Comparison of ENCODE assay signal across 13 cellular contexts in the genomic region with DNA sequence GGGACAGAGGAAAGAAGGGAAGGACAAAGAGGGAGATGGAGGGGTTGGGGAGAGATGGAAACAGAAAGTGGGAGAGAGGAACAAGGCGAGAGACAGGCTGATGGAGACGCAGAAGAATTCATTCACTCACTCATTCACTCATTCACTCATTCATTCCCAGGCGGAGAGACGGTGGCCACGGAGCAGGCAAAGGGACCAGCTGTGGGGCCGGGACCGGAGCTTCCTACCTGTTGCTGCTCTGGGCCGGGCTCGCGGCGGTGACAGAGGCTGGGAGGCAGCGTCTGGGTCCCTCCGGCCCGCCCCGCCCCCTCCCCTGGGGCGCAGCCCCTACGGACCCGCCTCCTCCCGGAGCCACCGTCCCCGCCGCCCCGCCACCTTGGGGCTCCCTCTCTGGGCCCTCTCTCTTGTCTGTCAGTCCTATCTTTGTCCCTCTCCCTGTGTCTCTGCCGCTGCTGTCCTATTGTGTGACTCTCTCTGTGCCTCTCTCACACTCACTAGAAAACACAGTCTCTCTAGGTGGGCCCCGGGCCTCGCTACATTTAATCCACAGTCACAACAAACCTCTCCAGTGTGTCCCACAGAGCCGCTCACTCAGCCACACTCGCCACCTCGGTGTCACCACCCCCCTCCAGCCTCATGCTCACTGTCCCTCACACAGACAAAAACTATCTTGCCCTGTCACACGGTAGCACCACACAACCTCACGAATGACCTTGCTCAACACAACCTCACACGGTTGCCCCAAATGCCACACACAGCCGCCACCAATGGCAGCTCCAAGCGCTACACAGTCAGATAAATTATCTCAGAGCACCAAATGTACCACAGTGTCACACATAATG. TPM values are rescaled to one million over a fixed set of nuclear protein-coding genes. Genes with fewer than 3 reads are reported as not detected.
DNase-seq lines count a peak whose midpoint lies in the region; ATAC-seq, FAIRE-seq and TF ChIP-seq lines count a peak whose summit lies in the region.
"Had no signal": no experiment of that assay in that cellular context is flagged by ENCODE, and none has a peak within 500 bp of the region (broad histone marks: within the 10 kb centered on the region; RNA-seq: fewer than 3 reads in every experiment).

A gene (minus strand): TSS at position 283 of the 842 bp plus-strand sequence. CDS start 1,520 bp downstream, outside the sequence.

- no peak within 1 kb of the TSS for H3K27ac Mint-ChIP-seq in CD4-positive, alpha-beta T cell
- no peak within 1 kb of the TSS for H3K27ac Mint-ChIP-seq in activated naive CD8-positive, alpha-beta T cell treated with anti-CD3 and anti-CD28 coated beads for 36 hours
- peak within 1 kb of the TSS in 5 of 9 donors; percentile 48 to 88 (median 84) for H3K27ac Mint-ChIP-seq in naive thymus-derived CD4-positive, alpha-beta T cell

- no peak for ATAC-seq in CD4-positive, alpha-beta T cell (ENCODE audit: poor library complexity)
- ATAC-seq in naive thymus-derived CD4-positive, alpha-beta T cell: no peak
- no peak for ATAC-seq in GM19395 (IDR thresholded peaks at IDR 0.05; ENCODE audit: unreplicated experiment)
- ATAC-seq: HCT116 had no signal

- FAIRE-seq in GM12892 (lab: Jason Lieb, UNC): peak; percentile 40

- CTCF ChIA-PET in CD4-positive, alpha-beta T cell (lab: Charles Lee): interaction anchor here (0.7 to 2.1 kb wide), 3 partner anchors 26 to 1737 kb away, joined by 3 to 8 read pairs (median 3); no protein-coding TSS in a partner anchor
- CTCF ChIA-PET in naive thymus-derived CD4-positive, alpha-beta T cell (lab: Charles Lee): interaction anchor here (1.6 to 1.9 kb wide), 3 partner anchors 20 to 26 kb away, joined by 5 to 9 read pairs (median 9); a partner anchor contains a TSS

- H3K9me3 Mint-ChIP-seq in CD4-positive, alpha-beta T cell: no peaks in the 10 kb centered on the region
- H3K9me3 Mint-ChIP-seq in activated naive CD8-positive, alpha-beta T cell treated with anti-CD3 and anti-CD28 coated beads for 36 hours: no peaks in the 10 kb centered on the region
- H3K9me3 Mint-ChIP-seq in naive thymus-derived CD4-positive, alpha-beta T cell: no peaks in the 10 kb centered on the region

- POLR2A ChIA-PET in CD4-positive, alpha-beta T cell (lab: Charles Lee): interaction anchor here (0.6 kb wide), 2 partner anchors 16 to 25 kb away, joined by 3 read pairs; no protein-coding TSS in a partner anchor
- POLR2A ChIA-PET in naive thymus-derived CD4-positive, alpha-beta T cell (lab: Charles Lee): interaction anchor here (0.8 to 1.1 kb wide), 3 partner anchors 12 to 25 kb away, joined by 3 to 6 read pairs (median 4); a partner anchor contains a TSS

- H3K4me3 ChIP-seq in naive thymus-derived CD4-positive, alpha-beta T cell (ENCODE audit: low read length): no peak within 1 kb of the TSS

- no peak for TF ChIP-seq POLR2A in GM12892 (IDR thresholded peaks at IDR 0.05; ENCODE audit: low read depth, low read length)

- H3K27ac ChIP-seq in CD4-positive, alpha-beta T cell (ENCODE audit: low read depth, low read length): no peak within 1 kb of the TSS
- H3K27ac ChIP-seq in naive thymus-derived CD4-positive, alpha-beta T cell (ENCODE audit: low read depth, low read length): peak within 1 kb of the TSS; percentile 57

- H3K27me3 ChIP-seq in CD4-positive, alpha-beta T cell (ENCODE audit: control insufficient read depth, insufficient read depth, low read length): no peaks in the 10 kb centered on the region
- H3K27me3 ChIP-seq in naive thymus-derived CD4-positive, alpha-beta T cell (ENCODE audit: control insufficient read depth in 2 of 2, insufficient read depth in 2 of 2, low read length in 2 of 2): no peaks in the 10 kb centered on the region

- TF ChIP-seq CTCF in CD4-positive, alpha-beta T cell (IDR thresholded peaks at IDR 0.05): no peak

- peak in 2 of 10 experiments; percentile 17 to 39 for DNase-seq in CD4-positive, alpha-beta T cell
- DNase-seq in GM12892 (ENCODE audit: insufficient read length) (no peak), inferior parietal cortex (ENCODE audit: extremely low spot score) (no peak), NCI-H510A (lab: John Stamatoyannopoulos, UW) (no peak)
- DNase-seq in activated naive CD8-positive, alpha-beta T cell treated with anti-CD3 and anti-CD28 coated beads for 36 hours: peak; percentile 54
- DNase-seq in naive thymus-derived CD4-positive, alpha-beta T cell: peak in 2 of 9 donors; percentile 31 to 47
- DNase-seq: DND-41, NCI-H2029, SHP77 had no signal

- H3K27me3 Mint-ChIP-seq in CD4-positive, alpha-beta T cell: peaks cover 5% of the 10 kb centered on the region
- peaks cover 7% of the 10 kb centered on the region for H3K27me3 Mint-ChIP-seq in activated naive CD8-positive, alpha-beta T cell treated with anti-CD3 and anti-CD28 coated beads for 36 hours
- H3K27me3 Mint-ChIP-seq in naive thymus-derived CD4-positive, alpha-beta T cell: peaks cover 0 to 20% (median 5%) of the 10 kb centered on the region in 5 donors

- H3K4me3 Mint-ChIP-seq in CD4-positive, alpha-beta T cell: peak within 1 kb of the TSS; percentile 42
- H3K4me3 Mint-ChIP-seq in activated naive CD8-positive, alpha-beta T cell treated with anti-CD3 and anti-CD28 coated beads for 36 hours: peak within 1 kb of the TSS; percentile 82
- peak within 1 kb of the TSS in 7 of 10 donors; percentile 58 to 90 (median 69) for H3K4me3 Mint-ChIP-seq in naive thymus-derived CD4-positive, alpha-beta T cell

- no peaks in the 10 kb centered on the region for H3K36me3 ChIP-seq in naive thymus-derived CD4-positive, alpha-beta T cell (ENCODE audit: control insufficient read depth in 2 of 3, insufficient read depth in 3 of 3, low read length in 3 of 3)

- intact Hi-C loops in CD4-positive, alpha-beta T cell (cut with DNase I, micrococcal nuclease): no loop called here
- intact Hi-C loops in naive thymus-derived CD4-positive, alpha-beta T cell (cut with micrococcal nuclease): loop anchor here in 1 of 2 donors (2.0 kb wide), 1 partner anchor 477 kb away; a partner anchor contains a TSS

- H3K4me1 Mint-ChIP-seq in CD4-positive, alpha-beta T cell (ENCODE audit: low read depth): peaks cover 19% of the 10 kb centered on the region
- H3K4me1 Mint-ChIP-seq in activated naive CD8-positive, alpha-beta T cell treated with anti-CD3 and anti-CD28 coated beads for 36 hours: peaks cover 20% of the 10 kb centered on the region
- H3K4me1 Mint-ChIP-seq in naive thymus-derived CD4-positive, alpha-beta T cell: peaks cover 10 to 37% (median 22%) of the 10 kb centered on the region in 7 donors

- no peaks in the 10 kb centered on the region for H3K36me3 Mint-ChIP-seq in CD4-positive, alpha-beta T cell (ENCODE audit: low read depth)
- peaks cover 14% of the 10 kb centered on the region for H3K36me3 Mint-ChIP-seq in activated naive CD8-positive, alpha-beta T cell treated with anti-CD3 and anti-CD28 coated beads for 36 hours
- peaks cover 0 to 3% (median 0%) of the 10 kb centered on the region in 5 donors for H3K36me3 Mint-ChIP-seq in naive thymus-derived CD4-positive, alpha-beta T cell

- H3K4me1 ChIP-seq in naive thymus-derived CD4-positive, alpha-beta T cell (ENCODE audit: control insufficient read depth in 2 of 2, insufficient read depth in 2 of 2, low read length in 2 of 2): peaks cover 28 to 32% of the 10 kb centered on the region in 2 donors

- H3K9me3 ChIP-seq in CD4-positive, alpha-beta T cell (ENCODE audit: control insufficient read depth, low read length): no peaks in the 10 kb centered on the region
- no peaks in the 10 kb centered on the region for H3K9me3 ChIP-seq in naive thymus-derived CD4-positive, alpha-beta T cell (ENCODE audit: control insufficient read depth in 2 of 3, low read length in 3 of 3)

RNA-seq across cellular contexts. Expression of the gene that starts here (rescaled TPM):
- not detected for total RNA-seq in CD4-positive, alpha-beta T cell
- 21.2 TPM for polyA plus RNA-seq in GM12892 (2012; ENCODE audit: missing spikeins)
- 10 to 100 TPM; 20.4 to 21.3 TPM for total RNA-seq in activated naive CD8-positive, alpha-beta T cell treated with anti-CD3 and anti-CD28 coated beads for 36 hours
- total RNA-seq in naive thymus-derived CD4-positive, alpha-beta T cell: 10 to 100 TPM in 1 of 5 experiments, 1 to 10 TPM in 1, not detected in 3; 3.2 to 12.3 TPM
- polyA plus RNA-seq in naive thymus-derived CD4-positive, alpha-beta T cell: 1 to 10 TPM in 1 of 2 donors, not detected in 1; 9.7 TPM
- total RNA-seq: fibroblast of lung, posterior vena cava had no signal
- polyA plus RNA-seq: fibroblast of lung had no signal

Comparison
In these comparisons a context has a peak if more than half of its experiments do, and no peak if none do; other contexts are left out.
1. H3K27ac Mint-ChIP-seq: peak in naive thymus-derived CD4-positive, alpha-beta T cell (5 of 9); none in CD4-positive, alpha-beta T cell (single experiment) and activated naive CD8-positive, alpha-beta T cell treated with anti-CD3 and anti-CD28 coated beads for 36 hours (single experiment).
2. Peak in every context shown above with its lines, with median percentiles within 50 percentile points of each other: H3K4me3 Mint-ChIP-seq.